Comparison of ENCODE assay signal across 17 cellular contexts in the genomic region with DNA sequence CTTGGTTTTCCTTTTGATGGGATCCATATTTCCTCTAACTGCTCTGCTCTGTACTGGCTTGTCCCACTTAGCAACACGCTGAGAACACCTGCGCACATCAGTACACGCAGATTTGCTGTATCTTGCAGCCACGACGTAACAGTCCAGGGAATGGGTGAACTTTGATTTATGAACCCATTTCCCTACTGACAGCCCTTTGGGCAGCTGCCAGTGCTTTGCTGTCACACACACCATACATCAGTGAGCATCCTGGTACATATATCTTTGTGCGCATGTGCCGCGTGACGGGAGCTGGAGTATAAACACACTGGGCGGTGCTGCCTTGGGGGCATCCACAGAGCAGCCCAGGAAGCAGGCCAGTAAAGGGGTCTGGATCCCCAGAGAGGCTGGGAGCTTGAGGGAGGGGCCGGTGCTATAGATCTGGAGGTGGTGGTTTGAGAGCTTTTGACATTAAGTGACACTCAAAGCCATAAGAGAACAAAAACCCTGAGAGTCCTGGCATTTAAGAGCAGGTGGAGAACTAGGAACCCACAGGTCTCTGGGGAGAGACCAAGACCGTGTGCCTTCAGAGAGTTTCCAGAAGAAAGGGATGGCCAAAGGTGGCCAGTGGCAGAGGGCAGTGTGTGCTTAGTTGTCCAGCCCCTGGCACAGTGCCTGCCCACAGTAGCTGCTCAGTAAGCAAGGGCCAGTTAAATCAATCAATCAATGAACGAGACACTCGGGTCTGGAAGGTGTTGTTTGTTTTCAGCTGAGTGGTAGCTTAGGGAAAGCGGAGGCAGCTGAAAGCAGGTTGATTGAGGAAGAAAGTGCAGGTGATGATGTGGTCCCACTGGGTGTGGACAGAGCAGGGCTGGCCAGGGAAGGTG. TPM values are rescaled to one million over a fixed set of nuclear protein-coding genes. Genes with fewer than 3 reads are reported as not detected.
DNase-seq lines count a peak whose midpoint lies in the region; ATAC-seq and TF ChIP-seq lines count a peak whose summit lies in the region.
"Had no signal": no experiment of that assay in that cellular context is flagged by ENCODE, and none has a peak within 500 bp of the region (broad histone marks: within the 10 kb centered on the region; RNA-seq: fewer than 3 reads in every experiment).

No MANE protein-coding gene starts in this region.

- peak; percentile 37 for DNase-seq in COR-L47 (lab: John Stamatoyannopoulos, UW)
- peak; percentile 64 for DNase-seq in NCI-H1105 (lab: John Stamatoyannopoulos, UW)
- DNase-seq in NCI-H748 (lab: John Stamatoyannopoulos, UW; ENCODE audit: unreplicated experiment): peak; percentile 71
- DNase-seq in left kidney (ENCODE audit: low read depth, low spot score): peak; percentile 84
- no peak for DNase-seq in nucleus accumbens (lab: John Stamatoyannopoulos, UW)
- DNase-seq: activated CD4-positive, alpha-beta memory T cell treated with anti-CD3 and anti-CD28 coated beads, Interleukin-2, amount 10 ng/mL, durations not matched to agents 7 days and 5 days; HCEC 1CT; naive thymus-derived CD8-positive, alpha-beta T cell; T-helper 1 cell had no signal

- no peaks in the 10 kb centered on the region for H3K36me3 ChIP-seq in gastroesophageal sphincter
- H3K36me3 ChIP-seq: cardiac muscle cell had no signal

- peaks cover 93% of the 10 kb centered on the region for H3K27me3 ChIP-seq in gastroesophageal sphincter

- no peak for TF ChIP-seq CTCF in gastroesophageal sphincter (IDR thresholded peaks at IDR 0.05)

- 32 to 56% methylated on average over 5 to 8 of the region's 15 CpGs for whole genome bisulfite sequencing in gastroesophageal sphincter (ENCODE audit: low coverage in 1 of 2), 2 donors

- no peak for ATAC-seq in GM21619 (IDR thresholded peaks at IDR 0.05; ENCODE audit: unreplicated experiment)
- no peak for ATAC-seq in GM18909 (IDR thresholded peaks at IDR 0.05; ENCODE audit: poor library complexity, unreplicated experiment)
- no peak for ATAC-seq in gastroesophageal sphincter
- ATAC-seq: naive thymus-derived CD8-positive, alpha-beta T cell had no signal

- TF ChIP-seq EP300 in gastroesophageal sphincter (IDR thresholded peaks at IDR 0.05): no peak

- H3K9me3 ChIP-seq in gastroesophageal sphincter: no peaks in the 10 kb centered on the region

- no peak for TF ChIP-seq POLR2A in gastroesophageal sphincter (IDR thresholded peaks at IDR 0.05)

- H3K27ac ChIP-seq in gastroesophageal sphincter: no peak overlapping the region
- H3K27ac ChIP-seq: cardiac muscle cell, RWPE1, VCaP had no signal

- no peak overlapping the region for H3K4me3 ChIP-seq in gastroesophageal sphincter
- H3K4me3 ChIP-seq: cardiac muscle cell, smooth muscle cell had no signal

- peaks cover 0 to 22% (median 7%) of the 10 kb centered on the region in 3 donors for H3K4me1 ChIP-seq in gastroesophageal sphincter

RNA-seq across cellular contexts. Expression of a gene that starts 53.7 kb away (rescaled TPM):
- total RNA-seq in gastroesophageal sphincter: under 1 TPM; 0.13 to 0.58 (median 0.27) TPM
- total RNA-seq: activated CD4-positive, alpha-beta memory T cell treated with anti-CD3 and anti-CD28 coated beads, Interleukin-2, amount 10 ng/mL, durations not matched to agents 7 days and 5 days; cardiac muscle cell; naive thymus-derived CD8-positive, alpha-beta T cell; smooth muscle cell; temporal lobe had no signal

Comparison
In these comparisons a context has a peak if more than half of its experiments do, and no peak if none do; other contexts are left out.
1. DNase-seq: peak in COR-L47 (single experiment), NCI-H1105 (single experiment), NCI-H748 (single experiment) and left kidney (single experiment); none in nucleus accumbens (0 of 56).